Comparison of ENCODE assay signal across 23 cellular contexts in genomic region chr4:162699629-162700028, GRCh38.
"Had no signal": no experiment of that assay in that cellular context is flagged by ENCODE, and none has a peak within 500 bp of the region (broad histone marks: within the 10 kb centered on the region; RNA-seq: fewer than 3 reads in every experiment).

No MANE protein-coding gene starts in this region.

- H2AFZ ChIP-seq: neural progenitor cell had no signal

- H3K4me1 ChIP-seq: heart left ventricle, neural progenitor cell, pancreas, prostate gland, testis, tibial nerve, upper lobe of right lung, vagina had no signal

- H3K36me3 ChIP-seq: heart left ventricle, neural progenitor cell, pancreas, prostate gland, right lobe of liver, tibial nerve, upper lobe of right lung, vagina had no signal

- H3K9me3 ChIP-seq: pancreas, prostate gland, right lobe of liver, testis, upper lobe of right lung, vagina had no signal

- H3K4me3 ChIP-seq: heart left ventricle, lung, neural progenitor cell, pancreas, prostate gland, right lobe of liver, testis, tibial nerve, upper lobe of right lung, vagina had no signal

- H3K27me3 ChIP-seq: heart left ventricle, neural progenitor cell, pancreas, right lobe of liver, testis, tibial nerve, upper lobe of right lung, vagina had no signal

- DNase-seq: dermis blood vessel endothelial cell; endodermal cell; heart left ventricle; hippocampal formation; left colon; left ventricle myocardium superior; mesenchymal stem cell; midbrain; nucleus accumbens; right lobe of liver; stimulated activated CD4-positive, alpha-beta T cell treated with anti-CD3 and anti-CD28 coated beads, Interleukin-4, amount 100 ng/mL, for 1 hour; stimulated activated CD8-positive, alpha-beta memory T cell treated with anti-CD3 and anti-CD28 coated beads, Interleukin-4, amount 100 ng/mL, for 48 hours; stimulated activated naive CD8-positive, alpha-beta T cell treated with anti-CD3 and anti-CD28 coated beads, Interleukin-15, amount 100 ng/mL, for 72 hours; testis had no signal

- H3K9ac ChIP-seq: neural progenitor cell had no signal

- ATAC-seq: left colon; left ventricle myocardium superior; natural killer cell treated with Interleukin-12 subunit alpha and Interleukin-12 subunit beta and Interleukin-15 and Interleukin-18, amount 100 ng/mL, for 72 hours; pancreas; right lobe of liver; stimulated activated effector memory CD8-positive, alpha-beta T cell treated with anti-CD3 and anti-CD28 coated beads, Interleukin-12 subunit alpha, Interleukin-12 subunit beta, amount 100 ng/mL, for 72 hours; stimulated activated naive CD8-positive, alpha-beta T cell treated with anti-CD3 and anti-CD28 coated beads, Interleukin-15, amount 100 ng/mL, for 72 hours had no signal

- H3K27ac ChIP-seq: heart left ventricle, neural progenitor cell, pancreas, prostate gland, right lobe of liver, testis, tibial nerve, upper lobe of right lung, vagina had no signal

- H3K4me2 ChIP-seq: neural progenitor cell had no signal
